Comparison of ENCODE assay signal across 19 cellular contexts in genomic region chr15:31280831-31281216, GRCh38. TPM values are rescaled to one million over a fixed set of nuclear protein-coding genes. Genes with fewer than 3 reads are reported as not detected.
A peak's percentile ranks its signal among the peaks of the same experiment; 100 is the strongest.
DNase-seq lines count a peak whose midpoint lies in the region; ATAC-seq and TF ChIP-seq lines count a peak whose summit lies in the region.
"Had no signal": no experiment of that assay in that cellular context is flagged by ENCODE, and none has a peak within 500 bp of the region (broad histone marks: within the 10 kb centered on the region; RNA-seq: fewer than 3 reads in every experiment).

No MANE protein-coding gene starts in this region.

- intact Hi-C loops in testis (cut with DNase I; ENCODE audit: low total_unique reads), result no loop called here

- ATAC-seq in activated CD8-positive, alpha-beta memory T cell treated with anti-CD3 and anti-CD28 coated beads, Interleukin-2, amount 10 ng/mL, durations not matched to agents 7 days and 5 days, result no peak
- ATAC-seq: stimulated activated effector memory CD8-positive, alpha-beta T cell treated with anti-CD3 and anti-CD28 coated beads, Interleukin-12 subunit alpha, Interleukin-12 subunit beta, amount 100 ng/mL, for 72 hours had no signal

- H3K4me1 Mint-ChIP-seq in activated CD8-positive, alpha-beta memory T cell treated with anti-CD3 and anti-CD28 coated beads, Interleukin-2, amount 10 ng/mL, durations not matched to agents 7 days and 5 days, result no peaks in the 10 kb centered on the region

- CTCF ChIA-PET in activated CD8-positive, alpha-beta memory T cell treated with anti-CD3 and anti-CD28 coated beads, Interleukin-2, amount 10 ng/mL, durations not matched to agents 7 days and 5 days (lab: Charles Lee), result interaction anchor here (0.9 to 1.2 kb wide), 2 partner anchors 13 to 208 kb away, joined by 3 to 4 read pairs; no protein-coding TSS in a partner anchor

- no peaks in the 10 kb centered on the region for H3K36me3 ChIP-seq in testis (ENCODE audit: low read depth, missing control alignments)
- H3K36me3 ChIP-seq: breast epithelium, neutrophil had no signal

- no peaks in the 10 kb centered on the region for H3K9me3 Mint-ChIP-seq in activated CD8-positive, alpha-beta memory T cell treated with anti-CD3 and anti-CD28 coated beads, Interleukin-2, amount 10 ng/mL, durations not matched to agents 7 days and 5 days (ENCODE audit: low read depth)
- H3K9me3 Mint-ChIP-seq: stimulated activated effector memory CD8-positive, alpha-beta T cell treated with anti-CD3 and anti-CD28 coated beads, Interleukin-12 subunit alpha, Interleukin-12 subunit beta, amount 100 ng/mL, for 72 hours had no signal

- DNase-seq in activated CD8-positive, alpha-beta memory T cell treated with anti-CD3 and anti-CD28 coated beads, Interleukin-2, amount 10 ng/mL, durations not matched to agents 7 days and 5 days, result peak; percentile 37
- DNase-seq in activated CD8-positive, alpha-beta memory T cell treated with anti-CD3 and anti-CD28 coated beads, Interleukin-2, amount 50 U/mL, for 4 hours, result no peak
- DNase-seq in caudate nucleus (lab: John Stamatoyannopoulos, UW), result no peak
- peak; percentile 9 for DNase-seq in mucosa of gallbladder (ENCODE audit: low spot score)
- peak; percentile 12 for DNase-seq in testis
- no peak for DNase-seq in NCI-H82 (lab: John Stamatoyannopoulos, UW)
- no peak for DNase-seq in cortex of kidney (lab: John Stamatoyannopoulos, UW)
- no peak for DNase-seq in stimulated activated CD4-positive, alpha-beta T cell treated with anti-CD3 and anti-CD28 coated beads, Interleukin-2, amount 100 ng/mL, for 24 hours
- DNase-seq: activated T-cell treated with anti-CD3 and anti-CD28 coated beads, Interleukin-2, amount 50 U/mL, for 48 hours; DMS79; Karpas-422; NCI-H1048; NCI-H2081 treated with DMSO at 0.1 percent for 48 hours; NCI-H510A; stimulated activated CD4-positive, alpha-beta T cell treated with anti-CD3 and anti-CD28 coated beads, Interleukin-15, amount 100 ng/mL, for 24 hours had no signal

- H3K4me3 ChIP-seq in testis, result no peak overlapping the region

- H3K27ac Mint-ChIP-seq in activated CD8-positive, alpha-beta memory T cell treated with anti-CD3 and anti-CD28 coated beads, Interleukin-2, amount 10 ng/mL, durations not matched to agents 7 days and 5 days, result no peak overlapping the region
- H3K27ac Mint-ChIP-seq: activated naive CD8-positive, alpha-beta T cell; stimulated activated effector memory CD8-positive, alpha-beta T cell treated with anti-CD3 and anti-CD28 coated beads, Interleukin-12 subunit alpha, Interleukin-12 subunit beta, amount 100 ng/mL, for 72 hours had no signal

- no peaks in the 10 kb centered on the region for H3K27me3 Mint-ChIP-seq in activated CD8-positive, alpha-beta memory T cell treated with anti-CD3 and anti-CD28 coated beads, Interleukin-2, amount 10 ng/mL, durations not matched to agents 7 days and 5 days
- H3K27me3 Mint-ChIP-seq: activated naive CD8-positive, alpha-beta T cell had no signal

- H3K4me3 Mint-ChIP-seq in activated CD8-positive, alpha-beta memory T cell treated with anti-CD3 and anti-CD28 coated beads, Interleukin-2, amount 10 ng/mL, durations not matched to agents 7 days and 5 days, result no peak overlapping the region
- H3K4me3 Mint-ChIP-seq: activated naive CD8-positive, alpha-beta T cell; stimulated activated effector memory CD8-positive, alpha-beta T cell treated with anti-CD3 and anti-CD28 coated beads, Interleukin-12 subunit alpha, Interleukin-12 subunit beta, amount 100 ng/mL, for 72 hours had no signal

- no peaks in the 10 kb centered on the region for H3K4me1 ChIP-seq in testis
- H3K4me1 ChIP-seq: breast epithelium had no signal

- peaks cover 2% of the 10 kb centered on the region for H3K36me3 Mint-ChIP-seq in activated CD8-positive, alpha-beta memory T cell treated with anti-CD3 and anti-CD28 coated beads, Interleukin-2, amount 10 ng/mL, durations not matched to agents 7 days and 5 days
- H3K36me3 Mint-ChIP-seq: activated naive CD8-positive, alpha-beta T cell; stimulated activated effector memory CD8-positive, alpha-beta T cell treated with anti-CD3 and anti-CD28 coated beads, Interleukin-12 subunit alpha, Interleukin-12 subunit beta, amount 100 ng/mL, for 72 hours had no signal

- no peaks in the 10 kb centered on the region for H3K27me3 ChIP-seq in testis
- H3K27me3 ChIP-seq: breast epithelium, neutrophil had no signal

- H3K27ac ChIP-seq in caudate nucleus (ENCODE audit: low read depth, low read length) (peak overlapping the region; percentile 86), testis (no peak overlapping the region)
- H3K27ac ChIP-seq: neutrophil had no signal

- H3K9me3 ChIP-seq in testis, result no peaks in the 10 kb centered on the region
- H3K9me3 ChIP-seq: breast epithelium, neutrophil had no signal

- no peak for TF ChIP-seq CTCF in testis (IDR thresholded peaks at IDR 0.05)

- 71 to 76% methylated on average over 6 of the region's 6 CpGs for WGBS in testis, 2 donors

- no peak for TF ChIP-seq POLR2A in testis (IDR thresholded peaks at IDR 0.05)

RNA-seq across cellular contexts. Expression of gene KLF13, which starts 45.8 kb away (rescaled TPM):
- 100 to 1,000 TPM; 163 to 206 TPM for total RNA-seq in activated CD8-positive, alpha-beta memory T cell treated with anti-CD3 and anti-CD28 coated beads, Interleukin-2, amount 10 ng/mL, durations not matched to agents 7 days and 5 days
- total RNA-seq in mucosa of gallbladder, result 86.0 TPM
- total RNA-seq in testis, result 10 to 100 TPM; 41.9 to 61.7 TPM
- 45.7 TPM for polyA plus RNA-seq in testis (ENCODE audit: insufficient read depth, low read depth, low replicate concordance)

Comparison
In these comparisons a context has a peak if more than half of its experiments do, and no peak if none do; other contexts are left out.
1. DNase-seq: peak in activated CD8-positive, alpha-beta memory T cell treated with anti-CD3 and anti-CD28 coated beads, Interleukin-2, amount 10 ng/mL, durations not matched to agents 7 days and 5 days (single experiment), mucosa of gallbladder (single experiment) and testis (single experiment); none in activated CD8-positive, alpha-beta memory T cell treated with anti-CD3 and anti-CD28 coated beads, Interleukin-2, amount 50 U/mL, for 4 hours (single experiment), caudate nucleus (0 of 61), NCI-H82 (single experiment), cortex of kidney (single experiment) and stimulated activated CD4-positive, alpha-beta T cell treated with anti-CD3 and anti-CD28 coated beads, Interleukin-2, amount 100 ng/mL, for 24 hours (0 of 2).